Comparison of ENCODE assay signal across 8 cellular contexts in the genomic region with DNA sequence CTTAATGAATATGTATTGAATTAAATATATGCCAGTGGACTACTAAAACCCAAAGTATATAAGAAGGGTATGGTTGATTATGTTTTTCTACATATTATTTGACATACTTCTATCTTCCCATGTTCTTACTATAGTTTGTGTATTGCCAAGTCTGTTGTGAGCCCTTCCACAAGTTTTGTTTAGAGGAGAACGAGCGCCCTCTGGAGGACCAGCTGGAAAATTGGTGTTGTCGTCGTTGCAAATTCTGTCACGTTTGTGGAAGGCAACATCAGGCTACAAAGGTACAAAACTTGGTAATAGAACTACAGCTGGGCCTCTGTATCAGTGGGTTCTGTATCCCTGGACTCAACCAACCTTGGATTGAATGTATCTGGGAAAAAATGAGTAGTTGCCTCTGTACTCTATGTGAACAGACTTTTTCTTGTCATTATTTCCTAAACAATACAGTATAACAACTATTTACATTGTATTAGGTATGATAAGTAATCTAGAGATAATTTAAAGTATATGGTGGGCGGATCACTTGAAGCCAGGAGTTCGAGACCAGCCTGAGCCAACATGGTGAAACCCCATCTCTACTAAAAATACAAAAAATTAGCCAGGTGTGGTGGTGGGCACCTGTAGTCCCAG. TPM values are rescaled to one million over a fixed set of nuclear protein-coding genes. Genes with fewer than 3 reads are reported as not detected.
A peak's percentile ranks its signal among the peaks of the same experiment; 100 is the strongest.
DNase-seq lines count a peak whose midpoint lies in the region; ATAC-seq, FAIRE-seq and TF ChIP-seq lines count a peak whose summit lies in the region.

No MANE protein-coding gene starts in this region.

- no peaks in the 10 kb centered on the region for H3K27me3 Mint-ChIP-seq in WTC11 (ENCODE audit: low read depth)

- peak; percentile 43 for ATAC-seq in WTC11
- no peak for ATAC-seq in GM18511 (IDR thresholded peaks at IDR 0.05; ENCODE audit: unreplicated experiment)

- no peak overlapping the region for H2AFZ ChIP-seq in keratinocyte (ENCODE audit: control insufficient read depth, low read length)

- peak; percentile 73 to 89 for DNase-seq in cardiac muscle cell (ENCODE audit: low read depth in 1 of 2, low spot score in 1 of 2)
- no peak for DNase-seq in cardiac septum (ENCODE audit: low spot score)
- peak; percentile 57 for DNase-seq in NCI-H2196 treated with DMSO at 0.1 percent for 48 hours (lab: John Stamatoyannopoulos, UW; ENCODE audit: unreplicated experiment)
- peak; percentile 75 for DNase-seq in WTC11 (ENCODE audit: low spot score)
- peak in 1 of 2 donors; percentile 58 for DNase-seq in breast epithelium (ENCODE audit: low spot score in 2 of 2)
- DNase-seq in keratinocyte (ENCODE audit: low read depth, low spot score): peak; percentile 30
- DNase-seq in stimulated activated CD4-positive, alpha-beta T cell treated with anti-CD3 and anti-CD28 coated beads, Interleukin-2, amount 100 ng/mL, for 24 hours: peak; percentile 82 to 85

- no peak overlapping the region for H3K9ac ChIP-seq in keratinocyte (ENCODE audit: control insufficient read depth, extremely low read depth, insufficient read depth, low read length)

- intact Hi-C loops in cardiac septum (cut with DNase I): loop anchor here (2.0 to 10.0 kb wide), 2 partner anchors 88 to 284 kb away; partner anchors contain the start of gene ATP5MG
- intact Hi-C loops in breast epithelium (cut with DNase I; ENCODE audit: low total_unique reads): no loop called here

- no peak overlapping the region for H3K4me3 Mint-ChIP-seq in WTC11

- no peaks in the 10 kb centered on the region for H3K9me3 Mint-ChIP-seq in WTC11

- CTCF ChIA-PET in WTC11 (lab: Charles Lee): interaction anchor here (0.6 to 1.1 kb wide), 6 partner anchors 39 to 119 kb away, joined by 3 to 6 read pairs (median 3); partner anchors contain the start of gene PHLDB1

- H3K9me3 ChIP-seq in cardiac muscle cell (ENCODE audit: low read depth): no peaks in the 10 kb centered on the region
- H3K9me3 ChIP-seq in breast epithelium: no peaks in the 10 kb centered on the region
- no peaks in the 10 kb centered on the region for H3K9me3 ChIP-seq in keratinocyte (ENCODE audit: control insufficient read depth, low read depth, low read length)

- dilution Hi-C loops in keratinocyte (cut with MboI; ENCODE audit: extremely low pct_ligation_motif_present, low sequenced_read_pairs): no loop called here

- H3K4me1 Mint-ChIP-seq in WTC11: no peaks in the 10 kb centered on the region

- H3K27ac Mint-ChIP-seq in WTC11: peak overlapping the region; percentile 76; the same call in 1 of the 2 replicates

- FAIRE-seq in keratinocyte (lab: Jason Lieb, UNC): peak; percentile 84

- POLR2A ChIA-PET in WTC11 (lab: Charles Lee): no interaction called here

- peaks cover 64% of the 10 kb centered on the region for H3K36me3 Mint-ChIP-seq in WTC11

- no peaks in the 10 kb centered on the region for H3K27me3 ChIP-seq in cardiac muscle cell
- no peaks in the 10 kb centered on the region for H3K27me3 ChIP-seq in breast epithelium
- no peaks in the 10 kb centered on the region for H3K27me3 ChIP-seq in keratinocyte (ENCODE audit: control insufficient read depth, extremely low read depth, insufficient read depth, low read length)

- peaks cover 71% of the 10 kb centered on the region for H3K36me3 ChIP-seq in cardiac muscle cell
- no peaks in the 10 kb centered on the region for H3K36me3 ChIP-seq in breast epithelium
- peaks cover 14 to 21% of the 10 kb centered on the region in 2 experiments for H3K36me3 ChIP-seq in keratinocyte (ENCODE audit: control insufficient read depth in 2 of 2, extremely low read depth in 1 of 2, insufficient read depth in 2 of 2, low read length in 2 of 2)

- TF ChIP-seq CTCF in cardiac muscle cell (IDR thresholded peaks at IDR 0.05; ENCODE audit: low read depth, low read length): peak; percentile 77
- peak; percentile 49; the same call in 1 of the 2 replicates for TF ChIP-seq CTCF in WTC11 (IDR thresholded peaks at IDR 0.05)
- peak; percentile 62 to 80 (median 79) for TF ChIP-seq CTCF in breast epithelium (IDR thresholded peaks at IDR 0.05)
- peak; percentile 67 to 82 (median 75) for TF ChIP-seq CTCF in keratinocyte (optimal IDR thresholded peaks at IDR 0.05 in 1 of 3, IDR thresholded peaks at IDR 0.05 in 1 of 3, conservative IDR thresholded peaks at IDR 0.05 in 1 of 3; ENCODE audit: extremely low read depth in 1 of 3, insufficient read depth in 2 of 3, low read length in 3 of 3)

- H3K27ac ChIP-seq in cardiac muscle cell (peak overlapping the region; percentile 13), breast epithelium (no peak overlapping the region), keratinocyte (ENCODE audit: control insufficient read depth, insufficient read depth, low read length) (no peak overlapping the region)

- H3K9me1 ChIP-seq in keratinocyte (ENCODE audit: control insufficient read depth, extremely low read depth, insufficient read depth, low read length): no peaks in the 10 kb centered on the region

- H3K4me2 ChIP-seq in keratinocyte (ENCODE audit: control insufficient read depth, extremely low read depth, insufficient read depth, low read depth, low read length): no peak overlapping the region

- H4K20me1 ChIP-seq in keratinocyte (ENCODE audit: control insufficient read depth, extremely low read depth, insufficient read depth, low read length): no peaks in the 10 kb centered on the region

- H3K4me1 ChIP-seq in cardiac muscle cell (ENCODE audit: low read depth) (no peaks in the 10 kb centered on the region), breast epithelium (no peaks in the 10 kb centered on the region), keratinocyte (ENCODE audit: control insufficient read depth, extremely low read depth, insufficient read depth, low read length) (no peaks in the 10 kb centered on the region)

- no peaks in the 10 kb centered on the region for H3K79me2 ChIP-seq in keratinocyte (ENCODE audit: control insufficient read depth, insufficient read depth, low read length)

- H3K4me3 ChIP-seq in cardiac muscle cell (no peak overlapping the region), breast epithelium (no peak overlapping the region), keratinocyte (ENCODE audit: control insufficient read depth in 2 of 3, extremely low read depth in 1 of 3, insufficient read depth in 2 of 3, low read depth in 1 of 3, low read length in 3 of 3) (no peak overlapping the region)

- TF ChIP-seq POLR2A in breast epithelium (IDR thresholded peaks at IDR 0.05): no peak

TF ChIP-seq in WTC11, 78 proteins besides CTCF, POLR2A, EP300 and RAD21 (continues in another document):
- TF ChIP-seq FOXP1 (CRISPR knock-in tag; IDR thresholded peaks at IDR 0.05; ENCODE audit: borderline replicate concordance) (no peak), RORB (CRISPR knock-in tag; IDR thresholded peaks at IDR 0.05) (no peak), RELA (CRISPR knock-in tag; IDR thresholded peaks at IDR 0.05; ENCODE audit: borderline replicate concordance) (no peak), CREM (CRISPR knock-in tag; IDR thresholded peaks at IDR 0.05) (no peak), TEAD1 (CRISPR knock-in tag; IDR thresholded peaks at IDR 0.05) (no peak)

RNA-seq across cellular contexts. Expression of gene TTC36, which starts 38.7 kb away (rescaled TPM):
- total RNA-seq in cardiac muscle cell (8.2 and 11.3 TPM in 2 replicates), cardiac septum (0.62 TPM), WTC11 (2021) (0.70 to 0.78 TPM (median 0.71 TPM) in 3 replicates), breast epithelium (10 to 100 TPM in 1 of 3 donors, 1 to 10 TPM in 2; 3.4 to 15.1 (median 6.2) TPM)
- polyA plus RNA-seq in cardiac muscle cell (4.6 and 5.6 TPM in 2 replicates), keratinocyte (0.12 TPM in 1 of 3 replicates, not detected in the others)
- polyA plus RNA-seq in keratinocyte (2011; ENCODE audit: low read depth): 0.36 TPM
- polyA plus RNA-seq in keratinocyte (2011; cell fraction: cytosol; rRNA removed): not detected in 2 replicates
- polyA plus RNA-seq in keratinocyte (2011; cell fraction: nucleus; rRNA removed): not detected in 2 replicates
- not detected in 2 replicates for polyA plus RNA-seq in keratinocyte (2012; ENCODE audit: low replicate concordance)
- not detected in 3 replicates for polyA minus RNA-seq in keratinocyte
- not detected for polyA minus RNA-seq in keratinocyte (2011; cell fraction: cytosol; rRNA and poly(A)+ RNA removed)
- 1.5 TPM in 1 of 2 replicates, not detected in the other for polyA minus RNA-seq in keratinocyte (2011; cell fraction: nucleus; rRNA and poly(A)+ RNA removed)

RNA-seq across cellular contexts. Expression of gene TMEM25, which starts 42.4 kb away (rescaled TPM):
- total RNA-seq in cardiac muscle cell: 50.0 and 51.3 TPM in 2 replicates
- polyA plus RNA-seq in cardiac muscle cell: 34.9 and 41.1 TPM in 2 replicates
- total RNA-seq in cardiac septum: 8.0 TPM
- total RNA-seq in WTC11 (2021): 19.1 to 21.6 TPM (median 19.7 TPM) in 3 replicates
- total RNA-seq in breast epithelium: 10 to 100 TPM; 14.1 to 53.6 (median 38.0) TPM
- 12.9 to 21.1 TPM (median 17.4 TPM) in 3 replicates for polyA plus RNA-seq in keratinocyte
- 4.2 TPM for polyA plus RNA-seq in keratinocyte (2011; ENCODE audit: low read depth)
- 15.2 and 25.4 TPM in 2 replicates for polyA plus RNA-seq in keratinocyte (2011; cell fraction: cytosol; rRNA removed)
- 30.0 and 40.9 TPM in 2 replicates for polyA plus RNA-seq in keratinocyte (2011; cell fraction: nucleus; rRNA removed)
- polyA plus RNA-seq in keratinocyte (2012; ENCODE audit: low replicate concordance): 5.6 and 16.2 TPM in 2 replicates
- 22.4 to 65.0 TPM (median 24.4 TPM) in 3 replicates for polyA minus RNA-seq in keratinocyte
- polyA minus RNA-seq in keratinocyte (2011; cell fraction: cytosol; rRNA and poly(A)+ RNA removed): 27.6 TPM
- polyA minus RNA-seq in keratinocyte (2011; cell fraction: nucleus; rRNA and poly(A)+ RNA removed): 19.2 and 26.1 TPM in 2 replicates

RNA-seq across cellular contexts. Expression of gene KMT2A, which starts 52.3 kb away (rescaled TPM):
- total RNA-seq in cardiac muscle cell (23.4 and 48.2 TPM in 2 replicates), cardiac septum (41.4 TPM), WTC11 (2021) (54.0 to 59.1 TPM (median 54.8 TPM) in 3 replicates), breast epithelium (10 to 100 TPM; 67.4 to 100.0 (median 79.6) TPM)
- polyA plus RNA-seq in cardiac muscle cell (28.0 and 31.6 TPM in 2 replicates), keratinocyte (7.6 to 14.5 TPM (median 11.7 TPM) in 3 replicates)
- 11.5 TPM for polyA plus RNA-seq in keratinocyte (2011; ENCODE audit: low read depth)
- polyA plus RNA-seq in keratinocyte (2011; cell fraction: cytosol; rRNA removed): 7.6 and 9.6 TPM in 2 replicates
- 48.5 and 50.1 TPM in 2 replicates for polyA plus RNA-seq in keratinocyte (2011; cell fraction: nucleus; rRNA removed)
- polyA plus RNA-seq in keratinocyte (2012; ENCODE audit: low replicate concordance): 10.6 and 13.2 TPM in 2 replicates
- 30.1 to 66.2 TPM (median 64.3 TPM) in 3 replicates for polyA minus RNA-seq in keratinocyte
- 17.8 TPM for polyA minus RNA-seq in keratinocyte (2011; cell fraction: cytosol; rRNA and poly(A)+ RNA removed)
- polyA minus RNA-seq in keratinocyte (2011; cell fraction: nucleus; rRNA and poly(A)+ RNA removed): 60.8 and 105 TPM in 2 replicates
